ENCODE assay signal across 23 cellular contexts in the genomic region with DNA sequence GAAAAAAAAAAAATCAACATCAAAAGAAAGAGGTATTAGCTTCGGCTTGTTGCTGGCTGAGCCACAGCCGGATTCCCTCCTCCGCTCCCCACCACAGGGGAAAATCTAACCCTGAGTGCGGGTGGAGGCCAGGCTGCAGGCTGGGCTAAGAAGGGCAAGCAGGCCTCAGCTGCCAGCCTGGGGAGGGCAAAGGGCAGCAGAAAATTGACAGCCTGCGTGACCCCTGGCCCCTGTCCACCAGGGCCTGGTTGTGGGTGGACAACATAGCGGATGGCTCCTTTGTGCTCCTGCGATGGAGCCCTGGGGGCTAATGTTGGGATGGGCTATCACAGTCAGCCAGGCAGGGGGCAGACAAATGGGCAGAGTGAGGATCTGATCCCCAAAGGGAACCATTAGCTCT. TPM values are rescaled to one million over a fixed set of nuclear protein-coding genes. Genes with fewer than 3 reads are reported as not detected.
"Had no signal": no experiment of that assay in that cellular context is flagged by ENCODE, and none has a peak within 500 bp of the region (broad histone marks: within the 10 kb centered on the region; RNA-seq: fewer than 3 reads in every experiment).

No MANE protein-coding gene starts in this region.

- H3K27ac ChIP-seq: KMS-11, RWPE1, SJCRH30 had no signal

- H3K4me1 ChIP-seq: SJCRH30 had no signal

- H3K36me3 ChIP-seq: SJCRH30 had no signal

- H3K4me3 ChIP-seq: K562, SJCRH30 had no signal

- H3K9me3 ChIP-seq: SJCRH30 had no signal

- ATAC-seq: K562, Panc1, PC-3, SK-N-SH treated with all-trans-retinoic acid at 6 μM for 48 hours had no signal

- H3K4me2 ChIP-seq: KMS-11 had no signal

- H3K9me3 Mint-ChIP-seq: IgD-negative memory B cell had no signal

- FAIRE-seq: K562 had no signal

- H3K36me3 Mint-ChIP-seq: IgD-negative memory B cell had no signal

- H3K9ac ChIP-seq: KMS-11 had no signal

- DNase-seq: Kasumi-1, MM.1S, NCI-H1092 treated with DMSO at 0.1 percent for 48 hours, NCI-H1436, NCI-H187, NCI-H2029, NCI-H2081 treated with DMSO at 0.1 percent for 48 hours, NCI-H2171, NCI-H226, NCI-H446, NCI-H510A, NCI-H524 treated with DMSO at 0.1 percent for 48 hours, NCI-H774, PC-3, SHP77 treated with DMSO at 0.1 percent for 48 hours, SJCRH30 had no signal

RNA-seq across cellular contexts. Expression of gene CACNA2D2, which starts 25.4 kb away (rescaled TPM):
- total RNA-seq: M059J, SJCRH30 had no signal
